In genomic region chr15:34209421-34210282, GRCh38 we compare ENCODE assay signal across 1 cellular context.
TF ChIP-seq lines count a peak whose summit lies in the region.

TSS of gene KATNBL1 (minus strand) at chr15:34210096. CDS start at chr15:34163676, 46,420 bp downstream.

TF ChIP-seq in HepG2, 621 proteins besides CTCF, POLR2A, EP300 and RAD21 (continued from another document and continues in another):
- TF ChIP-seq PRDM10 (CRISPR knock-in tag; IDR thresholded peaks at IDR 0.05; ENCODE audit: low read depth) (no peak; the same call in 1 of the 2 replicates), ZBTB43 (CRISPR knock-in tag; conservative IDR thresholded peaks at IDR 0.05) (0 out of 2 replicates have a peak, but pooled peaks have one; percentile 47), SPEN (CRISPR knock-in tag; IDR thresholded peaks at IDR 0.05; ENCODE audit: low read depth) (peak; percentile 74; the same call in 1 of the 2 replicates), FOXP4 (CRISPR knock-in tag; IDR thresholded peaks at IDR 0.05) (0 out of 2 replicates have a peak, but pooled peaks have one; percentile 11), ZSCAN31 (CRISPR knock-in tag; IDR thresholded peaks at IDR 0.05; ENCODE audit: low read depth) (peak; percentile 31; the same call in 1 of the 2 replicates), YY1 (IDR thresholded peaks at IDR 0.05; ENCODE audit: insufficient read depth, insufficient replicate concordance, low read depth, low read length) (peak; percentile 81), ZNF276 (CRISPR knock-in tag; IDR thresholded peaks at IDR 0.05; ENCODE audit: low read depth) (no peak), KDM4B (CRISPR knock-in tag; IDR thresholded peaks at IDR 0.05) (peak; percentile 78; the same call in 1 of the 2 replicates), ZBTB40 (IDR thresholded peaks at IDR 0.05) (no peak), ZBTB40 (CRISPR knock-in tag; IDR thresholded peaks at IDR 0.05) (peak; percentile 73), PPARG (CRISPR knock-in tag; conservative IDR thresholded peaks at IDR 0.05) (peak; percentile 84), ZNF674 (CRISPR knock-in tag; IDR thresholded peaks at IDR 0.05; ENCODE audit: low read depth) (no peak), ZNF431 (CRISPR knock-in tag; IDR thresholded peaks at IDR 0.05; ENCODE audit: borderline replicate concordance, low read depth) (no peak), CSRNP1 (CRISPR knock-in tag; IDR thresholded peaks at IDR 0.05) (no peak; the same call in 1 of the 2 replicates), GATAD2A (CRISPR knock-in tag; IDR thresholded peaks at IDR 0.05) (peak; percentile 54), SP4 (CRISPR knock-in tag; IDR thresholded peaks at IDR 0.05) (peak; percentile 80), KLF6 (CRISPR knock-in tag; IDR thresholded peaks at IDR 0.05) (peak; percentile 88), ERF (CRISPR knock-in tag; IDR thresholded peaks at IDR 0.05) (peak; percentile 25; the same call in 1 of the 2 replicates), NR2F1 (CRISPR knock-in tag; IDR thresholded peaks at IDR 0.05) (peak; percentile 56 to 60; a peak in 3 of 4 replicates), NKX3-1 (CRISPR knock-in tag; IDR thresholded peaks at IDR 0.05) (peak; percentile 81; the same call in 1 of the 2 replicates), ZBTB42 (CRISPR knock-in tag; IDR thresholded peaks at IDR 0.05) (0 out of 2 replicates have a peak, but pooled peaks have one; percentile 52), ISL2 (CRISPR knock-in tag; IDR thresholded peaks at IDR 0.05) (peak; percentile 63), ZMYM2 (CRISPR knock-in tag; IDR thresholded peaks at IDR 0.05) (no peak), ZKSCAN5 (CRISPR knock-in tag; IDR thresholded peaks at IDR 0.05) (0 out of 2 replicates have a peak, but pooled peaks have one; percentile 54), MTA1 (CRISPR knock-in tag; IDR thresholded peaks at IDR 0.05; ENCODE audit: borderline replicate concordance) (peak; percentile 37; the same call in 1 of the 2 replicates), SATB2 (CRISPR knock-in tag; IDR thresholded peaks at IDR 0.05) (peak; percentile 76; the same call in 1 of the 2 replicates), PHF20 (CRISPR knock-in tag; IDR thresholded peaks at IDR 0.05) (peak; percentile 59; the same call in 1 of the 2 replicates), ZSCAN9 (CRISPR knock-in tag; IDR thresholded peaks at IDR 0.05; ENCODE audit: borderline replicate concordance) (peak; percentile 54; the same call in 1 of the 2 replicates), ZNF761 (CRISPR knock-in tag; conservative IDR thresholded peaks at IDR 0.05) (no peak), DZIP1 (CRISPR knock-in tag; IDR thresholded peaks at IDR 0.05) (peak; percentile 85; the same call in 1 of the 2 replicates), ZNF296 (CRISPR knock-in tag; conservative IDR thresholded peaks at IDR 0.05) (no peak), POGZ (CRISPR knock-in tag; IDR thresholded peaks at IDR 0.05) (peak; percentile 77)
